Comparison of ENCODE assay signal across 9 cellular contexts in the genomic region with DNA sequence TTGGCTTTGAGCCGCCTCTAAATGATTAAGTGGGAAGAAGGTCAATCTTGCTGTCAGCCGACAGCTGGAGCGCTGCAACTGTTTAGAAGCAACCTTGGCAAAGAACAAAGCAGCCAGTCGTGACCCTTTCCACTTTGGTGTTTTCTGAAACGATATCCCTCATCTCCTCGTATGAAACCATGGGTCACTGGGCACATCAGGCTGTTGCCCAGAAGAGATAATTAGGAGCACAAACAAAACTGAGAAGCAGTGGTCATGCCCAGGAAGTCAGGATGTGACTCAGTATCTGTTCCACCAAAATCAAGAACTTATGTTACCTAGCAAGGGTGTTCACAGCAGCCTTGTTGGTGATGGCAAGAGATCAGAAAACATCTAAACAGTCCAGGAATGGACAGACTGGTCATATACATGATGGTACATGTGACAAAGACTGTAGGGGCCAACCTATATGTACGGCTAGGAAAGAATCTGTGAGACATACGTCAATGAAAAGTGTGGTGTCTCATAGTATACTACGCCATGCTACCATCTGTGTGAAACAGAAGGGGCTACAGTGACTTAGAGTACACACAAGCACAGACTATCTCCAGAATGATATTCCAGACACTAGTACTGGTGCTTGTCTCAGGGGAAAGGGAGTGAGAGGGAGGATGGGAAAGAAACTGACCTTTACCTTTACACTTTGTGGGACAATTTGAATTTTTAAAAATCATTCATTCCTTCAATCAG. TPM values are rescaled to one million over a fixed set of nuclear protein-coding genes. Genes with fewer than 3 reads are reported as not detected.
DNase-seq lines count a peak whose midpoint lies in the region; ATAC-seq and TF ChIP-seq lines count a peak whose summit lies in the region.
"Had no signal": no experiment of that assay in that cellular context is flagged by ENCODE, and none has a peak within 500 bp of the region (broad histone marks: within the 10 kb centered on the region; RNA-seq: fewer than 3 reads in every experiment).

No MANE protein-coding gene starts in this region.

- H3K4me3 ChIP-seq in tibial artery, result no peak overlapping the region

- peaks cover 0 to 23% (median 7%) of the 10 kb centered on the region in 4 donors for H3K4me1 ChIP-seq in tibial artery

- H3K36me3 ChIP-seq in tibial artery, result peaks cover 39 to 74% (median 59%) of the 10 kb centered on the region in 3 donors

- H3K9me3 ChIP-seq in tibial artery, result no peaks in the 10 kb centered on the region

- H3K27ac ChIP-seq in angular gyrus (ENCODE audit: low read depth, low read length) (peak overlapping the region; percentile 14), tibial artery (peak overlapping the region; percentile 4 to 37)

- intact Hi-C loops in activated CD4-positive, alpha-beta T cell treated with anti-CD3 and anti-CD28 coated beads for 36 hours (cut with DNase I, micrococcal nuclease), result no loop called here
- intact Hi-C loops in tibial artery (cut with DNase I; ENCODE audit: low total_unique reads), result loop anchor here (10.0 kb wide), 2 partner anchors 229 to 309 kb away; a partner anchor contains a TSS

- peaks cover 40% of the 10 kb centered on the region for H3K36me3 Mint-ChIP-seq in activated CD4-positive, alpha-beta T cell treated with anti-CD3 and anti-CD28 coated beads for 36 hours (ENCODE audit: low read depth)

- CTCF ChIA-PET in activated CD4-positive, alpha-beta T cell treated with anti-CD3 and anti-CD28 coated beads for 36 hours (lab: Charles Lee), result interaction anchor here (1.4 kb wide), 1 partner anchor 225 kb away, joined by 4 read pairs; no protein-coding TSS in a partner anchor

- no peak for TF ChIP-seq CTCF in tibial artery (IDR thresholded peaks at IDR 0.05)

- ATAC-seq in activated CD4-positive, alpha-beta T cell treated with anti-CD3 and anti-CD28 coated beads for 36 hours, result peak; percentile 82

- peaks cover 39% of the 10 kb centered on the region for H3K4me1 Mint-ChIP-seq in activated CD4-positive, alpha-beta T cell treated with anti-CD3 and anti-CD28 coated beads for 36 hours
- H3K4me1 Mint-ChIP-seq: B cell had no signal

- H3K27ac Mint-ChIP-seq in activated CD4-positive, alpha-beta T cell treated with anti-CD3 and anti-CD28 coated beads for 36 hours, result peak overlapping the region; percentile 84

- no peaks in the 10 kb centered on the region for H3K9me3 Mint-ChIP-seq in activated CD4-positive, alpha-beta T cell treated with anti-CD3 and anti-CD28 coated beads for 36 hours (ENCODE audit: low read depth)

- no peaks in the 10 kb centered on the region for H3K27me3 Mint-ChIP-seq in activated CD4-positive, alpha-beta T cell treated with anti-CD3 and anti-CD28 coated beads for 36 hours
- H3K27me3 Mint-ChIP-seq: B cell had no signal

- POLR2A ChIA-PET in activated CD4-positive, alpha-beta T cell treated with anti-CD3 and anti-CD28 coated beads for 36 hours (lab: Charles Lee), result no interaction called here

- H3K4me3 Mint-ChIP-seq in activated CD4-positive, alpha-beta T cell treated with anti-CD3 and anti-CD28 coated beads for 36 hours, result no peak overlapping the region
- H3K4me3 Mint-ChIP-seq: B cell had no signal

- DNase-seq in activated CD4-positive, alpha-beta T cell treated with anti-CD3 and anti-CD28 coated beads for 36 hours, result peak; percentile 22
- DNase-seq in activated CD4-positive, alpha-beta T cell treated with anti-CD3 and anti-CD28 coated beads for 4 hours, result no peak
- DNase-seq in kidney glomerular epithelial cell (lab: John Stamatoyannopoulos, UW) (peak; percentile 67), tibial artery (no peak), putamen (ENCODE audit: low spot score) (no peak), MV-4-11 (lab: John Stamatoyannopoulos, UW) (no peak), cerebellar cortex (ENCODE audit: low spot score) (no peak)

- H3K27me3 ChIP-seq in tibial artery, result no peaks in the 10 kb centered on the region

RNA-seq across cellular contexts. Expression of a gene that starts 22.4 kb away (rescaled TPM):
- total RNA-seq in activated CD4-positive, alpha-beta T cell treated with anti-CD3 and anti-CD28 coated beads for 36 hours, result 10 to 100 TPM; 34.4 to 37.4 TPM

RNA-seq across cellular contexts. Expression of a gene that starts 40.2 kb away (rescaled TPM):
- total RNA-seq in activated CD4-positive, alpha-beta T cell treated with anti-CD3 and anti-CD28 coated beads for 36 hours, result 1 to 10 TPM; 6.7 to 7.7 TPM

Comparison
In these comparisons a context has a peak if more than half of its experiments do, and no peak if none do; other contexts are left out.
1. DNase-seq: peak in activated CD4-positive, alpha-beta T cell treated with anti-CD3 and anti-CD28 coated beads for 36 hours (single experiment) and kidney glomerular epithelial cell (single experiment); none in activated CD4-positive, alpha-beta T cell treated with anti-CD3 and anti-CD28 coated beads for 4 hours (0 of 2), tibial artery (0 of 2), putamen (single experiment), MV-4-11 (single experiment) and cerebellar cortex (single experiment).